1 cellular context compared by ENCODE assay signal in the genomic region with DNA sequence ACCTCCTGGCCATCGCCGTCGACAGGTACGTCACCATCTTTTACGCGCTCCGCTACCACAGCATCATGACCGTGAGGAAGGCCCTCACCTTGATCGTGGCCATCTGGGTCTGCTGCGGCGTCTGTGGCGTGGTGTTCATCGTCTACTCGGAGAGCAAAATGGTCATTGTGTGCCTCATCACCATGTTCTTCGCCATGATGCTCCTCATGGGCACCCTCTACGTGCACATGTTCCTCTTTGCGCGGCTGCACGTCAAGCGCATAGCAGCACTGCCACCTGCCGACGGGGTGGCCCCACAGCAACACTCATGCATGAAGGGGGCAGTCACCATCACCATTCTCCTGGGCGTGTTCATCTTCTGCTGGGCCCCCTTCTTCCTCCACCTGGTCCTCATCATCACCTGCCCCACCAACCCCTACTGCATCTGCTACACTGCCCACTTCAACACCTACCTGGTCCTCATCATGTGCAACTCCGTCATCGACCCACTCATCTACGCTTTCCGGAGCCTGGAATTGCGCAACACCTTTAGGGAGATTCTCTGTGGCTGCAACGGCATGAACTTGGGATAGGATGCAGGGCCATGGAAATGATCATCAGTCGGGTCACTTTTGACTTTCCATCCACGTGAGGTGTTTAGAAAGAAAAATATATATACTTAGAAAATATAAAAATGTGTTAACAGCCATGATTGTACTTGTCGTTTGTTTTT.
TF ChIP-seq lines count a peak whose summit lies in the region.

No MANE protein-coding gene starts in this region.

TF ChIP-seq in HepG2, 621 proteins besides CTCF, POLR2A, EP300 and RAD21 (continued from another document and continues in another):
- TF ChIP-seq, protein P1, sequence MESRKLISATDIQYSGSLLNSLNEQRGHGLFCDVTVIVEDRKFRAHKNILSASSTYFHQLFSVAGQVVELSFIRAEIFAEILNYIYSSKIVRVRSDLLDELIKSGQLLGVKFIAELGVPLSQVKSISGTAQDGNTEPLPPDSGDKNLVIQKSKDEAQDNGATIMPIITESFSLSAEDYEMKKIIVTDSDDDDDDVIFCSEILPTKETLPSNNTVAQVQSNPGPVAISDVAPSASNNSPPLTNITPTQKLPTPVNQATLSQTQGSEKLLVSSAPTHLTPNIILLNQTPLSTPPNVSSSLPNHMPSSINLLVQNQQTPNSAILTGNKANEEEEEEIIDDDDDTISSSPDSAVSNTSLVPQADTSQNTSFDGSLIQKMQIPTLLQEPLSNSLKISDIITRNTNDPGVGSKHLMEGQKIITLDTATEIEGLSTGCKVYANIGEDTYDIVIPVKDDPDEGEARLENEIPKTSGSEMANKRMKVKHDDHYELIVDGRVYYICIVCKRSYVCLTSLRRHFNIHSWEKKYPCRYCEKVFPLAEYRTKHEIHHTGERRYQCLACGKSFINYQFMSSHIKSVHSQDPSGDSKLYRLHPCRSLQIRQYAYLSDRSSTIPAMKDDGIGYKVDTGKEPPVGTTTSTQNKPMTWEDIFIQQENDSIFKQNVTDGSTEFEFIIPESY (CRISPR knock-in tag; IDR thresholded peaks at IDR 0.05): peak; percentile 68; the same call in 1 of the 2 replicates
- TF ChIP-seq FOXA3 (CRISPR knock-in tag; IDR thresholded peaks at IDR 0.05) (no peak), CEBPB (IDR thresholded peaks at IDR 0.05; ENCODE audit: borderline replicate concordance, low read depth, low read length) (peak; percentile 99), CENPT (CRISPR knock-in tag; IDR thresholded peaks at IDR 0.05; ENCODE audit: low read depth) (no peak), ELF1 (CRISPR knock-in tag; IDR thresholded peaks at IDR 0.05) (no peak), ZNF432 (CRISPR knock-in tag; IDR thresholded peaks at IDR 0.05; ENCODE audit: borderline replicate concordance) (no peak), ZNF441 (CRISPR knock-in tag; IDR thresholded peaks at IDR 0.05; ENCODE audit: borderline replicate concordance) (no peak), SNRNP70 (IDR thresholded peaks at IDR 0.05; ENCODE audit: low read depth, low read length) (no peak), KDM4B (CRISPR knock-in tag; IDR thresholded peaks at IDR 0.05) (no peak), CEBPG (CRISPR knock-in tag; IDR thresholded peaks at IDR 0.05) (peak; percentile 95), TARDBP (CRISPR knock-in tag; IDR thresholded peaks at IDR 0.05) (0 out of 2 replicates have a peak, but pooled peaks have one; percentile 30), U2AF2 (IDR thresholded peaks at IDR 0.05; ENCODE audit: low read depth, low read length) (no peak), KAT8 (CRISPR knock-in tag; IDR thresholded peaks at IDR 0.05) (no peak), MED1 (CRISPR knock-in tag; IDR thresholded peaks at IDR 0.05) (no peak), JARID2 (CRISPR knock-in tag; IDR thresholded peaks at IDR 0.05; ENCODE audit: insufficient replicate concordance) (no peak), SMAD3 (CRISPR knock-in tag; IDR thresholded peaks at IDR 0.05) (no peak), ZFP36 (IDR thresholded peaks at IDR 0.05; ENCODE audit: borderline replicate concordance, low read depth, low read length, partially characterized antibody) (no peak), ZNF382 (CRISPR knock-in tag; IDR thresholded peaks at IDR 0.05; ENCODE audit: borderline replicate concordance) (no peak), KDM5A (IDR thresholded peaks at IDR 0.05; ENCODE audit: borderline replicate concordance, low read length) (no peak)
- TF ChIP-seq, protein P2, sequence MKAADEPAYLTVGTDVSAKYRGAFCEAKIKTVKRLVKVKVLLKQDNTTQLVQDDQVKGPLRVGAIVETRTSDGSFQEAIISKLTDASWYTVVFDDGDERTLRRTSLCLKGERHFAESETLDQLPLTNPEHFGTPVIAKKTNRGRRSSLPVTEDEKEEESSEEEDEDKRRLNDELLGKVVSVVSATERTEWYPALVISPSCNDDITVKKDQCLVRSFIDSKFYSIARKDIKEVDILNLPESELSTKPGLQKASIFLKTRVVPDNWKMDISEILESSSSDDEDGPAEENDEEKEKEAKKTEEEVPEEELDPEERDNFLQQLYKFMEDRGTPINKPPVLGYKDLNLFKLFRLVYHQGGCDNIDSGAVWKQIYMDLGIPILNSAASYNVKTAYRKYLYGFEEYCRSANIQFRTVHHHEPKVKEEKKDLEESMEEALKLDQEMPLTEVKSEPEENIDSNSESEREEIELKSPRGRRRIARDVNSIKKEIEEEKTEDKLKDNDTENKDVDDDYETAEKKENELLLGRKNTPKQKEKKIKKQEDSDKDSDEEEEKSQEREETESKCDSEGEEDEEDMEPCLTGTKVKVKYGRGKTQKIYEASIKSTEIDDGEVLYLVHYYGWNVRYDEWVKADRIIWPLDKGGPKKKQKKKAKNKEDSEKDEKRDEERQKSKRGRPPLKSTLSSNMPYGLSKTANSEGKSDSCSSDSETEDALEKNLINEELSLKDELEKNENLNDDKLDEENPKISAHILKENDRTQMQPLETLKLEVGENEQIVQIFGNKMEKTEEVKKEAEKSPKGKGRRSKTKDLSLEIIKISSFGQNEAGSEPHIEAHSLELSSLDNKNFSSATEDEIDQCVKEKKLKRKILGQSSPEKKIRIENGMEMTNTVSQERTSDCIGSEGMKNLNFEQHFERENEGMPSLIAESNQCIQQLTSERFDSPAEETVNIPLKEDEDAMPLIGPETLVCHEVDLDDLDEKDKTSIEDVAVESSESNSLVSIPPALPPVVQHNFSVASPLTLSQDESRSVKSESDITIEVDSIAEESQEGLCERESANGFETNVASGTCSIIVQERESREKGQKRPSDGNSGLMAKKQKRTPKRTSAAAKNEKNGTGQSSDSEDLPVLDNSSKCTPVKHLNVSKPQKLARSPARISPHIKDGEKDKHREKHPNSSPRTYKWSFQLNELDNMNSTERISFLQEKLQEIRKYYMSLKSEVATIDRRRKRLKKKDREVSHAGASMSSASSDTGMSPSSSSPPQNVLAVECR (CRISPR knock-in tag; IDR thresholded peaks at IDR 0.05; ENCODE audit: borderline replicate concordance): no peak
- TF ChIP-seq, protein P3, sequence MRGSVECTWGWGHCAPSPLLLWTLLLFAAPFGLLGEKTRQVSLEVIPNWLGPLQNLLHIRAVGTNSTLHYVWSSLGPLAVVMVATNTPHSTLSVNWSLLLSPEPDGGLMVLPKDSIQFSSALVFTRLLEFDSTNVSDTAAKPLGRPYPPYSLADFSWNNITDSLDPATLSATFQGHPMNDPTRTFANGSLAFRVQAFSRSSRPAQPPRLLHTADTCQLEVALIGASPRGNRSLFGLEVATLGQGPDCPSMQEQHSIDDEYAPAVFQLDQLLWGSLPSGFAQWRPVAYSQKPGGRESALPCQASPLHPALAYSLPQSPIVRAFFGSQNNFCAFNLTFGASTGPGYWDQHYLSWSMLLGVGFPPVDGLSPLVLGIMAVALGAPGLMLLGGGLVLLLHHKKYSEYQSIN (CRISPR knock-in tag; IDR thresholded peaks at IDR 0.05; ENCODE audit: borderline replicate concordance): no peak
- TF ChIP-seq, protein P4, sequence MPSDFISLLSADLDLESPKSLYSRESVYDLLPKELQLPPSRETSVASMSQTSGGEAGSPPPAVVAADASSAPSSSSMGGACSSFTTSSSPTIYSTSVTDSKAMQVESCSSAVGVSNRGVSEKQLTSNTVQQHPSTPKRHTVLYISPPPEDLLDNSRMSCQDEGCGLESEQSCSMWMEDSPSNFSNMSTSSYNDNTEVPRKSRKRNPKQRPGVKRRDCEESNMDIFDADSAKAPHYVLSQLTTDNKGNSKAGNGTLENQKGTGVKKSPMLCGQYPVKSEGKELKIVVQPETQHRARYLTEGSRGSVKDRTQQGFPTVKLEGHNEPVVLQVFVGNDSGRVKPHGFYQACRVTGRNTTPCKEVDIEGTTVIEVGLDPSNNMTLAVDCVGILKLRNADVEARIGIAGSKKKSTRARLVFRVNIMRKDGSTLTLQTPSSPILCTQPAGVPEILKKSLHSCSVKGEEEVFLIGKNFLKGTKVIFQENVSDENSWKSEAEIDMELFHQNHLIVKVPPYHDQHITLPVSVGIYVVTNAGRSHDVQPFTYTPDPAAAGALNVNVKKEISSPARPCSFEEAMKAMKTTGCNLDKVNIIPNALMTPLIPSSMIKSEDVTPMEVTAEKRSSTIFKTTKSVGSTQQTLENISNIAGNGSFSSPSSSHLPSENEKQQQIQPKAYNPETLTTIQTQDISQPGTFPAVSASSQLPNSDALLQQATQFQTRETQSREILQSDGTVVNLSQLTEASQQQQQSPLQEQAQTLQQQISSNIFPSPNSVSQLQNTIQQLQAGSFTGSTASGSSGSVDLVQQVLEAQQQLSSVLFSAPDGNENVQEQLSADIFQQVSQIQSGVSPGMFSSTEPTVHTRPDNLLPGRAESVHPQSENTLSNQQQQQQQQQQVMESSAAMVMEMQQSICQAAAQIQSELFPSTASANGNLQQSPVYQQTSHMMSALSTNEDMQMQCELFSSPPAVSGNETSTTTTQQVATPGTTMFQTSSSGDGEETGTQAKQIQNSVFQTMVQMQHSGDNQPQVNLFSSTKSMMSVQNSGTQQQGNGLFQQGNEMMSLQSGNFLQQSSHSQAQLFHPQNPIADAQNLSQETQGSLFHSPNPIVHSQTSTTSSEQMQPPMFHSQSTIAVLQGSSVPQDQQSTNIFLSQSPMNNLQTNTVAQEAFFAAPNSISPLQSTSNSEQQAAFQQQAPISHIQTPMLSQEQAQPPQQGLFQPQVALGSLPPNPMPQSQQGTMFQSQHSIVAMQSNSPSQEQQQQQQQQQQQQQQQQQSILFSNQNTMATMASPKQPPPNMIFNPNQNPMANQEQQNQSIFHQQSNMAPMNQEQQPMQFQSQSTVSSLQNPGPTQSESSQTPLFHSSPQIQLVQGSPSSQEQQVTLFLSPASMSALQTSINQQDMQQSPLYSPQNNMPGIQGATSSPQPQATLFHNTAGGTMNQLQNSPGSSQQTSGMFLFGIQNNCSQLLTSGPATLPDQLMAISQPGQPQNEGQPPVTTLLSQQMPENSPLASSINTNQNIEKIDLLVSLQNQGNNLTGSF (CRISPR knock-in tag; IDR thresholded peaks at IDR 0.05): 0 out of 2 replicates have a peak, but pooled peaks have one; percentile 29
- TF ChIP-seq, protein P5, sequence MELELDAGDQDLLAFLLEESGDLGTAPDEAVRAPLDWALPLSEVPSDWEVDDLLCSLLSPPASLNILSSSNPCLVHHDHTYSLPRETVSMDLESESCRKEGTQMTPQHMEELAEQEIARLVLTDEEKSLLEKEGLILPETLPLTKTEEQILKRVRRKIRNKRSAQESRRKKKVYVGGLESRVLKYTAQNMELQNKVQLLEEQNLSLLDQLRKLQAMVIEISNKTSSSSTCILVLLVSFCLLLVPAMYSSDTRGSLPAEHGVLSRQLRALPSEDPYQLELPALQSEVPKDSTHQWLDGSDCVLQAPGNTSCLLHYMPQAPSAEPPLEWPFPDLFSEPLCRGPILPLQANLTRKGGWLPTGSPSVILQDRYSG (CRISPR knock-in tag; IDR thresholded peaks at IDR 0.05): no peak
- TF ChIP-seq, protein P6, sequence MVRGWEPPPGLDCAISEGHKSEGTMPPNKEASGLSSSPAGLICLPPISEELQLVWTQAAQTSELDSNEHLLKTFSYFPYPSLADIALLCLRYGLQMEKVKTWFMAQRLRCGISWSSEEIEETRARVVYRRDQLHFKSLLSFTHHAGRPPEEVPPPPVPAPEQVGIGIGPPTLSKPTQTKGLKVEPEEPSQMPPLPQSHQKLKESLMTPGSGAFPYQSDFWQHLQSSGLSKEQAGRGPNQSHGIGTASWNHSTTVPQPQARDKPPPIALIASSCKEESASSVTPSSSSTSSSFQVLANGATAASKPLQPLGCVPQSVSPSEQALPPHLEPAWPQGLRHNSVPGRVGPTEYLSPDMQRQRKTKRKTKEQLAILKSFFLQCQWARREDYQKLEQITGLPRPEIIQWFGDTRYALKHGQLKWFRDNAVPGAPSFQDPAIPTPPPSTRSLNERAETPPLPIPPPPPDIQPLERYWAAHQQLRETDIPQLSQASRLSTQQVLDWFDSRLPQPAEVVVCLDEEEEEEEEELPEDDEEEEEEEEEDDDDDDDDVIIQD (CRISPR knock-in tag; IDR thresholded peaks at IDR 0.05; ENCODE audit: low read depth): no peak
- TF ChIP-seq, protein P7, sequence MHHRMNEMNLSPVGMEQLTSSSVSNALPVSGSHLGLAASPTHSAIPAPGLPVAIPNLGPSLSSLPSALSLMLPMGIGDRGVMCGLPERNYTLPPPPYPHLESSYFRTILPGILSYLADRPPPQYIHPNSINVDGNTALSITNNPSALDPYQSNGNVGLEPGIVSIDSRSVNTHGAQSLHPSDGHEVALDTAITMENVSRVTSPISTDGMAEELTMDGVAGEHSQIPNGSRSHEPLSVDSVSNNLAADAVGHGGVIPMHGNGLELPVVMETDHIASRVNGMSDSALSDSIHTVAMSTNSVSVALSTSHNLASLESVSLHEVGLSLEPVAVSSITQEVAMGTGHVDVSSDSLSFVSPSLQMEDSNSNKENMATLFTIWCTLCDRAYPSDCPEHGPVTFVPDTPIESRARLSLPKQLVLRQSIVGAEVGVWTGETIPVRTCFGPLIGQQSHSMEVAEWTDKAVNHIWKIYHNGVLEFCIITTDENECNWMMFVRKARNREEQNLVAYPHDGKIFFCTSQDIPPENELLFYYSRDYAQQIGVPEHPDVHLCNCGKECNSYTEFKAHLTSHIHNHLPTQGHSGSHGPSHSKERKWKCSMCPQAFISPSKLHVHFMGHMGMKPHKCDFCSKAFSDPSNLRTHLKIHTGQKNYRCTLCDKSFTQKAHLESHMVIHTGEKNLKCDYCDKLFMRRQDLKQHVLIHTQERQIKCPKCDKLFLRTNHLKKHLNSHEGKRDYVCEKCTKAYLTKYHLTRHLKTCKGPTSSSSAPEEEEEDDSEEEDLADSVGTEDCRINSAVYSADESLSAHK (CRISPR knock-in tag; IDR thresholded peaks at IDR 0.05; ENCODE audit: borderline replicate concordance): no peak
- TF ChIP-seq, protein P8, sequence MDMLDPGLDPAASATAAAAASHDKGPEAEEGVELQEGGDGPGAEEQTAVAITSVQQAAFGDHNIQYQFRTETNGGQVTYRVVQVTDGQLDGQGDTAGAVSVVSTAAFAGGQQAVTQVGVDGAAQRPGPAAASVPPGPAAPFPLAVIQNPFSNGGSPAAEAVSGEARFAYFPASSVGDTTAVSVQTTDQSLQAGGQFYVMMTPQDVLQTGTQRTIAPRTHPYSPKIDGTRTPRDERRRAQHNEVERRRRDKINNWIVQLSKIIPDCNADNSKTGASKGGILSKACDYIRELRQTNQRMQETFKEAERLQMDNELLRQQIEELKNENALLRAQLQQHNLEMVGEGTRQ (IDR thresholded peaks at IDR 0.05; ENCODE audit: low read depth, low read length): no peak
- TF ChIP-seq, protein P8 (CRISPR knock-in tag; IDR thresholded peaks at IDR 0.05; ENCODE audit: borderline replicate concordance): no peak
- TF ChIP-seq, protein P9, sequence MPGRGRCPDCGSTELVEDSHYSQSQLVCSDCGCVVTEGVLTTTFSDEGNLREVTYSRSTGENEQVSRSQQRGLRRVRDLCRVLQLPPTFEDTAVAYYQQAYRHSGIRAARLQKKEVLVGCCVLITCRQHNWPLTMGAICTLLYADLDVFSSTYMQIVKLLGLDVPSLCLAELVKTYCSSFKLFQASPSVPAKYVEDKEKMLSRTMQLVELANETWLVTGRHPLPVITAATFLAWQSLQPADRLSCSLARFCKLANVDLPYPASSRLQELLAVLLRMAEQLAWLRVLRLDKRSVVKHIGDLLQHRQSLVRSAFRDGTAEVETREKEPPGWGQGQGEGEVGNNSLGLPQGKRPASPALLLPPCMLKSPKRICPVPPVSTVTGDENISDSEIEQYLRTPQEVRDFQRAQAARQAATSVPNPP (CRISPR knock-in tag; IDR thresholded peaks at IDR 0.05): no peak
